20 cellular contexts compared by ENCODE assay signal in the genomic region with DNA sequence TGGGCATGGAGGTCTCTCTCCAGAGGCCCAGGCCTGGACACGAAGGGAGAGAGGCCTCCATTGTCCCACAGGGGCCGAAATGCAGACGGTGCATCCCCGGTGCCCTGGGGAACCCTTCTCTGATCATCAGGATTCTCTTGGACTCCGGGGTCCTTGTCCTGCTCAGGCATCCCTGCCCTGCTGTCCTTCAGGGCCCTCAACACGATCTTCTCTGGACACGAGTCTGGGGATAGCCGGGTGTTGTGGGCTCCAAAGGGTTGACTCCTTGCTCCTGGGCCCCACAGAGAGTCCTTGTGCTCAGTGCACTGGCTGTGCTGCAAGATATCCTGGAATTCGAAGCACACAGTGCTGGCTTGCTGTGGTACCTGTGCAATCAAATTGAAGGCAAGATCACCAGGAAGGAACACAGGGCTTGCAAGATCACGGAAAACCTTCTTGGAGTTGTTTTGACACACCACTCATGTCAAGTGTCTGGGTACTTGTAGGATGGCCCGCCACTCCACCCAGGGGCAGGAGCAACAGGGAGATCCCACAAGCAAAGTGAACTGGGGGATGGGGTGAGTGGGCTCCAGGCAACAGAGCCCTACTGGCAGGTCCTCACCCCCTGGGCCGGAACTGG.
"Had no signal": no experiment of that assay in that cellular context is flagged by ENCODE, and none has a peak within 500 bp of the region (broad histone marks: within the 10 kb centered on the region; RNA-seq: fewer than 3 reads in every experiment).

No MANE protein-coding gene starts in this region.

- H3K4me3 ChIP-seq: esophagus muscularis mucosa, gastrocnemius medialis, heart right ventricle, stomach had no signal

- H3K9me3 ChIP-seq: esophagus muscularis mucosa, gastrocnemius medialis, neutrophil, stomach had no signal

- H3K36me3 ChIP-seq: esophagus muscularis mucosa, gastrocnemius medialis, heart right ventricle, neutrophil, stomach had no signal

- ATAC-seq: effector memory CD8-positive, alpha-beta T cell; gastrocnemius medialis; heart right ventricle; left cardiac atrium; naive thymus-derived CD4-positive, alpha-beta T cell; right cardiac atrium had no signal

- FAIRE-seq: colon, keratinocyte, small intestine, urothelium cell line had no signal

- H3K4me1 ChIP-seq: esophagus muscularis mucosa, gastrocnemius medialis, heart right ventricle, stomach had no signal

- DNase-seq: effector memory CD8-positive, alpha-beta T cell; gastrocnemius medialis; heart right ventricle; immature natural killer cell; left cardiac atrium; mammary epithelial cell; naive thymus-derived CD4-positive, alpha-beta T cell; nephron progenitor cell; right cardiac atrium; small intestine; stimulated activated CD4-positive, alpha-beta T cell treated with anti-CD3 and anti-CD28 coated beads, Interleukin-12 subunit alpha, Interleukin-12 subunit beta, amount 100 ng/mL, for 4 hours; stimulated activated naive CD4-positive, alpha-beta T cell; stomach; trophoblast cell had no signal

- H3K27ac ChIP-seq: epithelial cell of prostate, esophagus muscularis mucosa, gastrocnemius medialis, heart right ventricle, neutrophil, stomach had no signal
